Comparison of ENCODE assay signal across 8 cellular contexts in genomic region chrX:53073115-53073581, GRCh38. TPM values are rescaled to one million over a fixed set of nuclear protein-coding genes. Genes with fewer than 3 reads are reported as not detected.
DNase-seq lines count a peak whose midpoint lies in the region; TF ChIP-seq lines count a peak whose summit lies in the region.

No MANE protein-coding gene starts in this region.

- H3K36me3 Mint-ChIP-seq in activated CD4-positive, alpha-beta T cell treated with anti-CD3 and anti-CD28 coated beads, Interleukin-2, amount 10 ng/mL, durations not matched to agents 24 days and 14 days (ENCODE audit: low read depth): no peaks in the 10 kb centered on the region
- no peaks in the 10 kb centered on the region for H3K36me3 Mint-ChIP-seq in brain

- intact Hi-C loops in activated CD4-positive, alpha-beta T cell treated with anti-CD3 and anti-CD28 coated beads, Interleukin-2, amount 10 ng/mL, durations not matched to agents 24 days and 14 days (cut with micrococcal nuclease): no loop called here
- intact Hi-C loops in testis (cut with DNase I; ENCODE audit: low total_unique reads): no loop called here

- TF ChIP-seq POLR2A in testis (IDR thresholded peaks at IDR 0.05): no peak

- peaks cover 18% of the 10 kb centered on the region for H3K4me1 Mint-ChIP-seq in activated CD4-positive, alpha-beta T cell treated with anti-CD3 and anti-CD28 coated beads, Interleukin-2, amount 10 ng/mL, durations not matched to agents 24 days and 14 days
- peaks cover 22% of the 10 kb centered on the region for H3K4me1 Mint-ChIP-seq in brain

- no peaks in the 10 kb centered on the region for H3K9me3 ChIP-seq in testis

- no peak for DNase-seq in activated CD4-positive, alpha-beta T cell treated with anti-CD3 and anti-CD28 coated beads, Interleukin-2, amount 10 ng/mL, durations not matched to agents 24 days and 14 days
- DNase-seq in activated CD4-positive, alpha-beta T cell treated with anti-CD3 and anti-CD28 coated beads for 1 hour: no peak
- DNase-seq in NCI-H524 treated with DMSO at 0.1 percent for 48 hours (lab: John Stamatoyannopoulos, UW) (peak; percentile 62), testis (no peak), amniotic stem cell (lab: John Stamatoyannopoulos, UW) (no peak), anterior cingulate cortex (lab: John Stamatoyannopoulos, UW) (no peak), RKO (ENCODE audit: low spot score) (no peak)

- H3K27ac ChIP-seq in testis: peak overlapping the region; percentile 80 to 84

- H3K27ac Mint-ChIP-seq in activated CD4-positive, alpha-beta T cell treated with anti-CD3 and anti-CD28 coated beads, Interleukin-2, amount 10 ng/mL, durations not matched to agents 24 days and 14 days: peak overlapping the region; percentile 40
- peak overlapping the region; percentile 62 to 95 (median 93) for H3K27ac Mint-ChIP-seq in brain

- H3K4me1 ChIP-seq in testis: peaks cover 5% of the 10 kb centered on the region

- no peak overlapping the region for H3K4me3 ChIP-seq in testis

- H3K9me3 Mint-ChIP-seq in activated CD4-positive, alpha-beta T cell treated with anti-CD3 and anti-CD28 coated beads, Interleukin-2, amount 10 ng/mL, durations not matched to agents 24 days and 14 days: no peaks in the 10 kb centered on the region
- H3K9me3 Mint-ChIP-seq in brain: peaks cover 0 to 3% (median 0%) of the 10 kb centered on the region in 5 experiments

- WGBS in testis, 2 donors: 28 to 48% methylated on average over 5 of the region's 6 CpGs

- peak overlapping the region; percentile 45 for H3K4me3 Mint-ChIP-seq in activated CD4-positive, alpha-beta T cell treated with anti-CD3 and anti-CD28 coated beads, Interleukin-2, amount 10 ng/mL, durations not matched to agents 24 days and 14 days
- H3K4me3 Mint-ChIP-seq in brain: peak overlapping the region; percentile 20 to 87 (median 72)

- H3K27me3 Mint-ChIP-seq in activated CD4-positive, alpha-beta T cell treated with anti-CD3 and anti-CD28 coated beads, Interleukin-2, amount 10 ng/mL, durations not matched to agents 24 days and 14 days: no peaks in the 10 kb centered on the region
- peaks cover 4% of the 10 kb centered on the region for H3K27me3 Mint-ChIP-seq in brain

- H3K36me3 ChIP-seq in testis (ENCODE audit: low read depth, missing control alignments): no peaks in the 10 kb centered on the region

- TF ChIP-seq CTCF in brain (conservative IDR thresholded peaks at IDR 0.05): no peak
- no peak for TF ChIP-seq CTCF in testis (IDR thresholded peaks at IDR 0.05)

- no peaks in the 10 kb centered on the region for H3K27me3 ChIP-seq in testis

RNA-seq across cellular contexts. Expression of gene TSPYL2, which starts 9.0 kb away (rescaled TPM):
- total RNA-seq in activated CD4-positive, alpha-beta T cell treated with anti-CD3 and anti-CD28 coated beads, Interleukin-2, amount 10 ng/mL, durations not matched to agents 24 days and 14 days: 37.3 and 40.3 TPM in 2 replicates
- 49.9 TPM for polyA plus RNA-seq in brain (ENCODE audit: insufficient read depth, low read depth, low replicate concordance)
- 100 to 1,000 TPM; 358 to 363 TPM for total RNA-seq in testis
- polyA plus RNA-seq in testis (ENCODE audit: insufficient read depth, low read depth, low replicate concordance): 193 TPM

RNA-seq across cellular contexts. Expression of gene KANTR, which starts 20.8 kb away (rescaled TPM):
- total RNA-seq in activated CD4-positive, alpha-beta T cell treated with anti-CD3 and anti-CD28 coated beads, Interleukin-2, amount 10 ng/mL, durations not matched to agents 24 days and 14 days: 7.8 and 10.0 TPM in 2 replicates
- polyA plus RNA-seq in brain (ENCODE audit: insufficient read depth, low read depth, low replicate concordance): 3.1 TPM
- 10 to 100 TPM; 39.3 to 46.1 TPM for total RNA-seq in testis
- 3.0 TPM for polyA plus RNA-seq in testis (ENCODE audit: insufficient read depth, low read depth, low replicate concordance)

RNA-seq across cellular contexts. Expression of gene GPR173, which starts 24.6 kb away (rescaled TPM):
- total RNA-seq in activated CD4-positive, alpha-beta T cell treated with anti-CD3 and anti-CD28 coated beads, Interleukin-2, amount 10 ng/mL, durations not matched to agents 24 days and 14 days: not detected in 2 replicates
- polyA plus RNA-seq in brain (ENCODE audit: insufficient read depth, low read depth, low replicate concordance) (26.3 TPM), testis (ENCODE audit: insufficient read depth, low read depth, low replicate concordance) (2.4 TPM)
- total RNA-seq in testis: 1 to 10 TPM; 2.8 to 3.8 TPM
